ENCODE assay signal across 3 cellular contexts in the genomic region with DNA sequence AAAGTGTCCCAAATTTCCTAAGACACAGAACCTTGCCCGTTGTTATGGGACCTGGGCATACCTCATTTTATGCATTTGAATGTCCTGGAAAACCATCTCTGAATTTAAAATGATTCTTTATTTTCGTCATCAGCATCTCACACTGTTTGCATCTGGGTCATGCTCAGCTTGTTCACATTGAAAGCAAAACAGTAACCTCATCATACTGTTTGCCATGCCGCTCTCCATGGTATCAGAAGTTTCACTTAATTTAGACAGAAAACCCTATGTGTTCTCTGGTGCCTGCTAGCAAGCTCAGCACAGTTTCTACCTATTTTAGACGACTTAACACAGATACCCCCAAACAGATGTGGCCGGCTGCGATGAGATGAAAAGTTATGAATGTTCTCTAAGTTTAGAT.
TF ChIP-seq lines count a peak whose summit lies in the region.

No MANE protein-coding gene starts in this region.

TF ChIP-seq in A549, 52 proteins besides CTCF, POLR2A, EP300 and RAD21:
- TF ChIP-seq JUNB (IDR thresholded peaks at IDR 0.05) (no peak), REST (IDR thresholded peaks at IDR 0.05) (peak; percentile 76)
TF ChIP-seq in A549: peak in this region for 1.

TF ChIP-seq in IMR-90, 13 proteins besides CTCF, POLR2A, EP300 and RAD21:
- no peak for TF ChIP-seq CHD1 (IDR thresholded peaks at IDR 0.05; ENCODE audit: low read depth, low read length)
- no peak for TF ChIP-seq RFX5 (IDR thresholded peaks at IDR 0.05; ENCODE audit: low read depth, low read length)
- no peak for TF ChIP-seq NFE2L2 (IDR thresholded peaks at IDR 0.05; ENCODE audit: low read depth, low read length)
- TF ChIP-seq MAZ (IDR thresholded peaks at IDR 0.05; ENCODE audit: borderline replicate concordance, low read depth, low read length): no peak
- TF ChIP-seq, protein P1, sequence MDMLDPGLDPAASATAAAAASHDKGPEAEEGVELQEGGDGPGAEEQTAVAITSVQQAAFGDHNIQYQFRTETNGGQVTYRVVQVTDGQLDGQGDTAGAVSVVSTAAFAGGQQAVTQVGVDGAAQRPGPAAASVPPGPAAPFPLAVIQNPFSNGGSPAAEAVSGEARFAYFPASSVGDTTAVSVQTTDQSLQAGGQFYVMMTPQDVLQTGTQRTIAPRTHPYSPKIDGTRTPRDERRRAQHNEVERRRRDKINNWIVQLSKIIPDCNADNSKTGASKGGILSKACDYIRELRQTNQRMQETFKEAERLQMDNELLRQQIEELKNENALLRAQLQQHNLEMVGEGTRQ (IDR thresholded peaks at IDR 0.05; ENCODE audit: low read depth, low read length): no peak

TF ChIP-seq in GM12878, 131 proteins besides CTCF, POLR2A, EP300 and RAD21:
- TF ChIP-seq ZNF384 (IDR thresholded peaks at IDR 0.05; ENCODE audit: borderline replicate concordance, low read depth, low read length): no peak
- TF ChIP-seq GABPA (IDR thresholded peaks at IDR 0.05; ENCODE audit: low read depth): no peak
- TF ChIP-seq BHLHE40 (IDR thresholded peaks at IDR 0.05; ENCODE audit: borderline replicate concordance in 1 of 2, low read depth in 2 of 2, low read length in 1 of 2): no peak
- no peak for TF ChIP-seq RCOR1 (conservative IDR thresholded peaks at IDR 0.05; ENCODE audit: low read depth, low read length)
- TF ChIP-seq REST (IDR thresholded peaks at IDR 0.05; ENCODE audit: low read depth, low read length): peak; percentile 70; the same call in 1 of the 2 replicates
- TF ChIP-seq IRF5 (IDR thresholded peaks at IDR 0.05; ENCODE audit: borderline replicate concordance): no peak
